9 cellular contexts compared by ENCODE assay signal in genomic region chr2:162007447-162008040, GRCh38.
DNase-seq lines count a peak whose midpoint lies in the region; ATAC-seq and TF ChIP-seq lines count a peak whose summit lies in the region.
"Had no signal": no experiment of that assay in that cellular context is flagged by ENCODE, and none has a peak within 500 bp of the region (broad histone marks: within the 10 kb centered on the region; RNA-seq: fewer than 3 reads in every experiment).

No MANE protein-coding gene starts in this region.

- H3K4me3 ChIP-seq in A673 (ENCODE audit: low read depth, low read length, poor library complexity, severe bottlenecking) = no peak overlapping the region

- no peak for ATAC-seq in HG03039 (IDR thresholded peaks at IDR 0.05; ENCODE audit: unreplicated experiment)

- H3K9me3 Mint-ChIP-seq in T-helper 1 cell treated with Interleukin-12 subunit alpha and Interleukin-12 subunit beta and Interleukin-4 antibody, amounts not matched to agents 30 μg/mL and 1 μg/mL, for 36 hours = no peaks in the 10 kb centered on the region

- TF ChIP-seq CTCF in A673 (conservative IDR thresholded peaks at IDR 0.05; ENCODE audit: low read depth, low read length) (peak; percentile 73), GM12872 (IDR thresholded peaks at IDR 0.05; ENCODE audit: insufficient read depth, low read depth, low read length) (peak; percentile 32; the same call in 2 of the 3 replicates)

- DNase-seq in A673 (ENCODE audit: low spot score) = peak; percentile 16
- peak; percentile 27 for DNase-seq in left kidney (ENCODE audit: low read depth, low spot score)
- DNase-seq in caudate nucleus (lab: John Stamatoyannopoulos, UW) = no peak
- DNase-seq in GM03348 (ENCODE audit: low spot score) = no peak
- DNase-seq in stimulated activated CD4-positive, alpha-beta T cell treated with anti-CD3 and anti-CD28 coated beads, Interleukin-4, amount 100 ng/mL, for 4 hours = no peak
- DNase-seq: NCI-H1092 treated with DMSO at 0.1 percent for 48 hours had no signal

- no peaks in the 10 kb centered on the region for H3K9me3 ChIP-seq in A673 (ENCODE audit: low read depth, low read length, poor library complexity, severe bottlenecking)

- H3K27me3 Mint-ChIP-seq in T-helper 1 cell treated with Interleukin-12 subunit alpha and Interleukin-12 subunit beta and Interleukin-4 antibody, amounts not matched to agents 30 μg/mL and 1 μg/mL, for 36 hours (ENCODE audit: low read depth) = no peaks in the 10 kb centered on the region

- no TSS peak for BruUV-seq in A673 (replicated peaks; lab: Mats Ljungman, UMichigan)

- H3K4me1 ChIP-seq in A673 (ENCODE audit: insufficient read depth, low read length, poor library complexity, severe bottlenecking) = no peaks in the 10 kb centered on the region

- no peak overlapping the region for H3K4me3 Mint-ChIP-seq in T-helper 1 cell treated with Interleukin-12 subunit alpha and Interleukin-12 subunit beta and Interleukin-4 antibody, amounts not matched to agents 30 μg/mL and 1 μg/mL, for 36 hours

- H3K4me1 Mint-ChIP-seq in T-helper 1 cell treated with Interleukin-12 subunit alpha and Interleukin-12 subunit beta and Interleukin-4 antibody, amounts not matched to agents 30 μg/mL and 1 μg/mL, for 36 hours (ENCODE audit: low read depth) = peaks cover 55% of the 10 kb centered on the region

- no peaks in the 10 kb centered on the region for H3K27me3 ChIP-seq in A673 (replicated peaks; ENCODE audit: insufficient read depth, low read depth, low read length, poor library complexity)

- CTCF ChIA-PET in A673 (lab: Charles Lee) = no interaction called here

- H3K27ac ChIP-seq in A673 (ENCODE audit: low read depth, low read length, poor library complexity, severe bottlenecking) (no peak overlapping the region), caudate nucleus (ENCODE audit: low read depth, low read length) (no peak overlapping the region)

- POLR2A ChIA-PET in A673 (lab: Charles Lee; ENCODE audit: low non-redundant PET) = no interaction called here

- intact Hi-C loops in A673 (cut with micrococcal nuclease; ENCODE audit: unreplicated experiment) = loop anchor here (5.0 to 10.0 kb wide), 2 partner anchors 115 to 297 kb away; no protein-coding TSS in a partner anchor

- peak overlapping the region; percentile 65 for H3K27ac Mint-ChIP-seq in T-helper 1 cell treated with Interleukin-12 subunit alpha and Interleukin-12 subunit beta and Interleukin-4 antibody, amounts not matched to agents 30 μg/mL and 1 μg/mL, for 36 hours

- H3K36me3 ChIP-seq in A673 (ENCODE audit: insufficient read depth, low read length, poor library complexity, severe bottlenecking) = no peaks in the 10 kb centered on the region

- H3K36me3 Mint-ChIP-seq in T-helper 1 cell treated with Interleukin-12 subunit alpha and Interleukin-12 subunit beta and Interleukin-4 antibody, amounts not matched to agents 30 μg/mL and 1 μg/mL, for 36 hours (ENCODE audit: low read depth) = peaks cover 78% of the 10 kb centered on the region

Comparison
In these comparisons a context has a peak if more than half of its experiments do, and no peak if none do; other contexts are left out.
1. DNase-seq: peak in A673 (single experiment) and left kidney (single experiment); none in caudate nucleus (0 of 61), GM03348 (single experiment) and stimulated activated CD4-positive, alpha-beta T cell treated with anti-CD3 and anti-CD28 coated beads, Interleukin-4, amount 100 ng/mL, for 4 hours (0 of 2).